Comparison of ENCODE assay signal across 13 cellular contexts in genomic region chr19:44758596-44758995, GRCh38. TPM values are rescaled to one million over a fixed set of nuclear protein-coding genes. Genes with fewer than 3 reads are reported as not detected.
DNase-seq lines count a peak whose midpoint lies in the region; ATAC-seq and TF ChIP-seq lines count a peak whose summit lies in the region.
"Had no signal": no experiment of that assay in that cellular context is flagged by ENCODE, and none has a peak within 500 bp of the region (broad histone marks: within the 10 kb centered on the region; RNA-seq: fewer than 3 reads in every experiment).

No MANE protein-coding gene starts in this region.

- no peak for TF ChIP-seq CTCF in mesothelial cell of epicardium (IDR thresholded peaks at IDR 0.05; ENCODE audit: unreplicated experiment)
- TF ChIP-seq CTCF in tibial nerve (IDR thresholded peaks at IDR 0.05) = no peak

- 38 to 50% methylated on average over 9 of the region's 9 CpGs for WGBS in tibial nerve, 2 donors

- H3K4me1 ChIP-seq in tibial nerve = peaks cover 5 to 65% (median 46%) of the 10 kb centered on the region in 4 donors

- TF ChIP-seq POLR2A in tibial nerve (IDR thresholded peaks at IDR 0.05) = no peak

- H3K36me3 Mint-ChIP-seq in activated T-cell treated with anti-CD3 and anti-CD28 coated beads, Interleukin-2, amount 50 U/mL, for 24 hours (ENCODE audit: low read depth) = peaks cover 72% of the 10 kb centered on the region
- H3K36me3 Mint-ChIP-seq in dendritic cell treated with granulocyte-macrophage colony-stimulating factor and Interleukin-4, amounts not matched to agents 40 ng/mL and 50 ng/mL, for 4 days (ENCODE audit: low read depth) = peaks cover 86% of the 10 kb centered on the region
- peaks cover 12% of the 10 kb centered on the region for H3K36me3 Mint-ChIP-seq in mesothelial cell of epicardium

- no peaks in the 10 kb centered on the region for H3K9me3 ChIP-seq in tibial nerve

- ATAC-seq in HG03439 (IDR thresholded peaks at IDR 0.05; ENCODE audit: unreplicated experiment) = no peak
- ATAC-seq in HG03378 (IDR thresholded peaks at IDR 0.05; ENCODE audit: unreplicated experiment) = no peak

- no peaks in the 10 kb centered on the region for H3K9me3 Mint-ChIP-seq in activated T-cell treated with anti-CD3 and anti-CD28 coated beads, Interleukin-2, amount 50 U/mL, for 24 hours
- H3K9me3 Mint-ChIP-seq in dendritic cell treated with granulocyte-macrophage colony-stimulating factor and Interleukin-4, amounts not matched to agents 40 ng/mL and 50 ng/mL, for 4 days = no peaks in the 10 kb centered on the region
- no peaks in the 10 kb centered on the region for H3K9me3 Mint-ChIP-seq in mesothelial cell of epicardium
- H3K9me3 Mint-ChIP-seq: activated naive CD8-positive, alpha-beta T cell treated with anti-CD3 and anti-CD28 coated beads for 36 hours had no signal

- H3K27ac ChIP-seq in tibial nerve = peak overlapping the region; percentile 69 to 94 (median 88)
- H3K27ac ChIP-seq: C4-2B had no signal

- H3K4me3 ChIP-seq in tibial nerve = peak overlapping the region; percentile 37 to 59 (median 45)

- peaks cover 0 to 32% (median 0%) of the 10 kb centered on the region in 3 donors for H3K36me3 ChIP-seq in tibial nerve

- TF ChIP-seq EP300 in tibial nerve (IDR thresholded peaks at IDR 0.05) = no peak

- no peak for DNase-seq in activated T-cell treated with anti-CD3 and anti-CD28 coated beads, Interleukin-2, amount 50 U/mL, for 24 hours
- DNase-seq in activated T-cell treated with anti-CD3 and anti-CD28 coated beads for 4 hours (no peak), mesothelial cell of epicardium (ENCODE audit: low spot score in 2 of 2, unreplicated experiment in 2 of 2) (no peak), tibial nerve (ENCODE audit: low spot score in 2 of 2) (no peak), NCI-H1930 (lab: John Stamatoyannopoulos, UW) (no peak)
- DNase-seq: activated naive CD8-positive, alpha-beta T cell treated with anti-CD3 and anti-CD28 coated beads for 36 hours; NCI-H1417; stimulated activated CD4-positive, alpha-beta T cell treated with anti-CD3 and anti-CD28 coated beads, Interleukin-2, amount 100 ng/mL, for 24 hours had no signal

- H3K4me3 Mint-ChIP-seq in activated T-cell treated with anti-CD3 and anti-CD28 coated beads, Interleukin-2, amount 50 U/mL, for 24 hours = no peak overlapping the region
- no peak overlapping the region for H3K4me3 Mint-ChIP-seq in dendritic cell treated with granulocyte-macrophage colony-stimulating factor and Interleukin-4, amounts not matched to agents 40 ng/mL and 50 ng/mL, for 4 days
- peak overlapping the region; percentile 72 for H3K4me3 Mint-ChIP-seq in mesothelial cell of epicardium
- H3K4me3 Mint-ChIP-seq: activated naive CD8-positive, alpha-beta T cell treated with anti-CD3 and anti-CD28 coated beads for 36 hours had no signal

- H3K27ac Mint-ChIP-seq in activated T-cell treated with anti-CD3 and anti-CD28 coated beads, Interleukin-2, amount 50 U/mL, for 24 hours = peak overlapping the region; percentile 59
- peak overlapping the region; percentile 64 for H3K27ac Mint-ChIP-seq in dendritic cell treated with granulocyte-macrophage colony-stimulating factor and Interleukin-4, amounts not matched to agents 40 ng/mL and 50 ng/mL, for 4 days
- peak overlapping the region; percentile 79 for H3K27ac Mint-ChIP-seq in mesothelial cell of epicardium
- H3K27ac Mint-ChIP-seq: activated naive CD8-positive, alpha-beta T cell treated with anti-CD3 and anti-CD28 coated beads for 36 hours had no signal

- H3K27me3 Mint-ChIP-seq in activated T-cell treated with anti-CD3 and anti-CD28 coated beads, Interleukin-2, amount 50 U/mL, for 24 hours = no peaks in the 10 kb centered on the region
- H3K27me3 Mint-ChIP-seq in dendritic cell treated with granulocyte-macrophage colony-stimulating factor and Interleukin-4, amounts not matched to agents 40 ng/mL and 50 ng/mL, for 4 days = no peaks in the 10 kb centered on the region
- peaks cover 36% of the 10 kb centered on the region for H3K27me3 Mint-ChIP-seq in mesothelial cell of epicardium (ENCODE audit: low read depth)
- H3K27me3 Mint-ChIP-seq: activated naive CD8-positive, alpha-beta T cell treated with anti-CD3 and anti-CD28 coated beads for 36 hours had no signal

- peaks cover 53% of the 10 kb centered on the region for H3K4me1 Mint-ChIP-seq in activated T-cell treated with anti-CD3 and anti-CD28 coated beads, Interleukin-2, amount 50 U/mL, for 24 hours (ENCODE audit: low read depth)
- H3K4me1 Mint-ChIP-seq in dendritic cell treated with granulocyte-macrophage colony-stimulating factor and Interleukin-4, amounts not matched to agents 40 ng/mL and 50 ng/mL, for 4 days (ENCODE audit: low read depth) = peaks cover 57% of the 10 kb centered on the region
- H3K4me1 Mint-ChIP-seq in mesothelial cell of epicardium = peaks cover 27% of the 10 kb centered on the region

- intact Hi-C loops in dendritic cell treated with granulocyte-macrophage colony-stimulating factor and Interleukin-4, amounts not matched to agents 40 ng/mL and 50 ng/mL, for 4 days (cut with micrococcal nuclease) = no loop called here

- no peaks in the 10 kb centered on the region for H3K27me3 ChIP-seq in tibial nerve

RNA-seq across cellular contexts. Expression of gene BCL3, which starts 10.1 kb away (rescaled TPM):
- total RNA-seq in mesothelial cell of epicardium (14.9 to 21.5 TPM (median 20.1 TPM) in 3 replicates), tibial nerve (10 to 100 TPM; 10.3 to 37.8 (median 18.0) TPM)

RNA-seq across cellular contexts. Expression of gene CBLC, which starts 19.1 kb away (rescaled TPM):
- total RNA-seq in mesothelial cell of epicardium (8.5 to 10.8 TPM (median 8.8 TPM) in 3 replicates), tibial nerve (not detected)
- total RNA-seq: activated naive CD8-positive, alpha-beta T cell treated with anti-CD3 and anti-CD28 coated beads for 36 hours had no signal

RNA-seq across cellular contexts. Expression of gene BCAM, which starts 50.3 kb away (rescaled TPM):
- 346 to 378 TPM (median 355 TPM) in 3 replicates for total RNA-seq in mesothelial cell of epicardium
- total RNA-seq in tibial nerve = 100 to 1,000 TPM in 1 of 4 donors, 10 to 100 TPM in 3; 83.5 to 139 (median 90.9) TPM
- total RNA-seq: activated naive CD8-positive, alpha-beta T cell treated with anti-CD3 and anti-CD28 coated beads for 36 hours had no signal

RNA-seq across cellular contexts. Expression of gene CEACAM16, which starts 59.6 kb away (rescaled TPM):
- not detected in 3 replicates for total RNA-seq in mesothelial cell of epicardium
- total RNA-seq in tibial nerve = not detected
- total RNA-seq: activated naive CD8-positive, alpha-beta T cell treated with anti-CD3 and anti-CD28 coated beads for 36 hours; kidney epithelial cell had no signal
